11 cellular contexts compared by ENCODE assay signal in the genomic region with DNA sequence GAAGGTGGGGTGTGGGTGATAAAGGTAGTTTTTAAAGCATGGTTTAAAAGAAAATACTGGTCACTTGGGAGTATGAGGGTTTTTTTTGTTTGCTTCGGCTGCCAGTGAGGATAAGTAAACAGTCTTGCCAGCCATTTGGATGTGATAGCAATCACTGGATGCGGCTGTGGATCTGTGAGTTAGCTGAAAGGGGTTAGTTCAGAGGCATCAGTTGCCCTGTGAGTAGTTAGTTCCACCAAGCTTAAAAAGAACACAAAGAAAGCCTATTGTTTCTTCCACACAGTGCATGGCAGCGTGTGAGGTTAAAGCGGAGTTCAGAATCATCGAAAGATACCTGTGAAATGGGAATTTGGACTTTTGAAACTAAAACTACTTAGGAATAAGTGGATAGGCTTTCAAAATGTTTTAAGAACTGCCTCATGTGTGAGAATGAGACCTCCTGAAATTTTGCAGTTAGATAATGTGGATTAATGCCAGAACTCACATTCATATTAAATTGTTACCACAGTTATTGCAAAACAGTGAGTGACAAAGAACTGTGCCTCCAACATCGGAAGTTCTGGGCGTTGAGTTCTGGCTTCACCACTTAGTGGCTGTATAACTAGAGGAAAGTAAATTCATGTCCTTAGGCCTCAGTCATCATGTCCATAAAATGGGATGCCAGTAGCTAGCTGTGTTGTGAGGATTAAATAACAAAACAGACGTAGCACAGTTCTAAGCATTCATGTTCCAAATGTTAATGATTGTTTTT. TPM values are rescaled to one million over a fixed set of nuclear protein-coding genes. Genes with fewer than 3 reads are reported as not detected.
DNase-seq lines count a peak whose midpoint lies in the region; ATAC-seq, FAIRE-seq and TF ChIP-seq lines count a peak whose summit lies in the region.
"Had no signal": no experiment of that assay in that cellular context is flagged by ENCODE, and none has a peak within 500 bp of the region (broad histone marks: within the 10 kb centered on the region; RNA-seq: fewer than 3 reads in every experiment).

No MANE protein-coding gene starts in this region.

- no peaks in the 10 kb centered on the region for H3K4me1 Mint-ChIP-seq in stimulated activated naive B cell treated with anti-CD40 and anti-IgM and Interleukin-4, amounts not matched to agents 10 μg/mL and 1 μg/mL and 100 μg/mL, for 72 hours

- no peak for FAIRE-seq in pancreas (lab: Jason Lieb, UNC)

- H3K4me3 Mint-ChIP-seq in stimulated activated naive B cell treated with anti-CD40 and anti-IgM and Interleukin-4, amounts not matched to agents 10 μg/mL and 1 μg/mL and 100 μg/mL, for 72 hours: no peak overlapping the region
- H3K4me3 Mint-ChIP-seq: activated naive CD8-positive, alpha-beta T cell had no signal

- no peaks in the 10 kb centered on the region for H3K36me3 Mint-ChIP-seq in stimulated activated naive B cell treated with anti-CD40 and anti-IgM and Interleukin-4, amounts not matched to agents 10 μg/mL and 1 μg/mL and 100 μg/mL, for 72 hours
- H3K36me3 Mint-ChIP-seq: activated naive CD8-positive, alpha-beta T cell had no signal

- H3K36me3 ChIP-seq in esophagus squamous epithelium (peaks cover 0 to 6% (median 0%) of the 10 kb centered on the region in 3 donors), pancreas (no peaks in the 10 kb centered on the region), adrenal gland (replicated peaks in 1 of 2) (no peaks in the 10 kb centered on the region)

- H3K27me3 Mint-ChIP-seq in stimulated activated naive B cell treated with anti-CD40 and anti-IgM and Interleukin-4, amounts not matched to agents 10 μg/mL and 1 μg/mL and 100 μg/mL, for 72 hours: peaks cover 4 to 22% of the 10 kb centered on the region in 2 donors

- H3K27ac Mint-ChIP-seq in stimulated activated naive B cell treated with anti-CD40 and anti-IgM and Interleukin-4, amounts not matched to agents 10 μg/mL and 1 μg/mL and 100 μg/mL, for 72 hours: no peak overlapping the region
- H3K27ac Mint-ChIP-seq: activated naive CD8-positive, alpha-beta T cell had no signal

- TF ChIP-seq CTCF in 22Rv1 (IDR thresholded peaks at IDR 0.05) (no peak), esophagus squamous epithelium (IDR thresholded peaks at IDR 0.05) (no peak), pancreas (IDR thresholded peaks at IDR 0.05) (no peak), adrenal gland (IDR thresholded peaks at IDR 0.05) (no peak)

- TF ChIP-seq POLR2A in esophagus squamous epithelium (IDR thresholded peaks at IDR 0.05) (no peak), adrenal gland (IDR thresholded peaks at IDR 0.05) (no peak)

- peak overlapping the region; percentile 27 to 55 (median 42) for H3K4me3 ChIP-seq in esophagus squamous epithelium
- peak overlapping the region in 2 of 4 donors; percentile 13 to 24 for H3K4me3 ChIP-seq in pancreas
- H3K4me3 ChIP-seq in adrenal gland: no peak overlapping the region

- H3K9me3 ChIP-seq in esophagus squamous epithelium (no peaks in the 10 kb centered on the region), pancreas (no peaks in the 10 kb centered on the region), adrenal gland (replicated peaks in 1 of 3) (no peaks in the 10 kb centered on the region)

- no peaks in the 10 kb centered on the region for H3K9me3 Mint-ChIP-seq in stimulated activated naive B cell treated with anti-CD40 and anti-IgM and Interleukin-4, amounts not matched to agents 10 μg/mL and 1 μg/mL and 100 μg/mL, for 72 hours

- H3K4me1 ChIP-seq in esophagus squamous epithelium (peaks cover 0 to 69% (median 5%) of the 10 kb centered on the region in 3 donors), pancreas (peaks cover 6 to 31% (median 27%) of the 10 kb centered on the region in 3 donors), adrenal gland (replicated peaks in 1 of 2) (no peaks in the 10 kb centered on the region)

- ATAC-seq in pancreas (peak in 3 of 4 donors; percentile 6 to 18 (median 12)), GM21619 (IDR thresholded peaks at IDR 0.05; ENCODE audit: unreplicated experiment) (no peak)
- no peak for ATAC-seq in stimulated activated naive B cell treated with anti-CD40 and anti-IgM and Interleukin-4, amounts not matched to agents 10 μg/mL and 1 μg/mL and 100 μg/mL, for 72 hours (replicated peaks)

- peak; percentile 65 to 75 for DNase-seq in NCI-H526 (lab: John Stamatoyannopoulos, UW)
- no peak for DNase-seq in esophagus squamous epithelium (lab: John Stamatoyannopoulos, UW)
- no peak for DNase-seq in pancreas
- no peak for DNase-seq in adrenal gland
- no peak for DNase-seq in stimulated activated naive B cell treated with anti-CD40 and anti-IgM and Interleukin-4, amounts not matched to agents 10 μg/mL and 1 μg/mL and 100 μg/mL, for 72 hours
- DNase-seq in stimulated activated CD4-positive, alpha-beta T cell treated with anti-CD3 and anti-CD28 coated beads, Interleukin-2, amount 100 ng/mL, for 24 hours: no peak
- DNase-seq: NCI-H1048, T-helper 1 cell had no signal

- H3K27me3 ChIP-seq in esophagus squamous epithelium (no peaks in the 10 kb centered on the region), pancreas (no peaks in the 10 kb centered on the region), adrenal gland (no peaks in the 10 kb centered on the region)

- intact Hi-C loops in esophagus squamous epithelium (cut with DNase I) (no loop called here), pancreas (cut with DNase I) (no loop called here), adrenal gland (cut with DNase I) (no loop called here)

- 41 to 45% methylated on average over 8 of the region's 8 CpGs for WGBS in esophagus squamous epithelium, 2 donors
- 29 to 32% methylated on average over 8 of the region's 8 CpGs for WGBS in pancreas, 2 donors
- WGBS in adrenal gland, 4 donors: 77 to 79% (median 78%) methylated on average over 8 of the region's 8 CpGs

- peak overlapping the region; percentile 47 for H3K27ac ChIP-seq in 22Rv1
- H3K27ac ChIP-seq in esophagus squamous epithelium: peak overlapping the region; percentile 50 to 89 (median 81)
- H3K27ac ChIP-seq in pancreas: peak overlapping the region; percentile 9 to 91 (median 46)
- H3K27ac ChIP-seq in adrenal gland: peak overlapping the region in 2 of 5 donors; percentile 33 to 65

RNA-seq across cellular contexts. Expression of a gene that starts 31.2 kb away (rescaled TPM):
- total RNA-seq in esophagus squamous epithelium (10 to 100 TPM; 56.2 to 67.6 (median 66.2) TPM), pancreas (10 to 100 TPM; 15.0 to 36.7 (median 24.3) TPM), adrenal gland (10 to 100 TPM; 20.0 to 73.7 (median 47.0) TPM)
- polyA plus RNA-seq in pancreas (10 to 100 TPM; 11.9 to 13.5 TPM), adrenal gland (10 to 100 TPM; 10.8 to 23.2 (median 20.8) TPM)

Comparison
In these comparisons a context has a peak if more than half of its experiments do, and no peak if none do; other contexts are left out.
1. DNase-seq: peak in NCI-H526 (2 of 2); none in esophagus squamous epithelium (single experiment), pancreas (0 of 6), adrenal gland (0 of 7), stimulated activated naive B cell treated with anti-CD40 and anti-IgM and Interleukin-4, amounts not matched to agents 10 μg/mL and 1 μg/mL and 100 μg/mL, for 72 hours (single experiment) and stimulated activated CD4-positive, alpha-beta T cell treated with anti-CD3 and anti-CD28 coated beads, Interleukin-2, amount 100 ng/mL, for 24 hours (0 of 2).
2. H3K4me3 ChIP-seq: peak in esophagus squamous epithelium (4 of 4); none in adrenal gland (0 of 4).
3. ATAC-seq: peak in pancreas (3 of 4); none in GM21619 (single experiment) and stimulated activated naive B cell treated with anti-CD40 and anti-IgM and Interleukin-4, amounts not matched to agents 10 μg/mL and 1 μg/mL and 100 μg/mL, for 72 hours (0 of 2).